Comparison of ENCODE assay signal across 5 cellular contexts in the genomic region with DNA sequence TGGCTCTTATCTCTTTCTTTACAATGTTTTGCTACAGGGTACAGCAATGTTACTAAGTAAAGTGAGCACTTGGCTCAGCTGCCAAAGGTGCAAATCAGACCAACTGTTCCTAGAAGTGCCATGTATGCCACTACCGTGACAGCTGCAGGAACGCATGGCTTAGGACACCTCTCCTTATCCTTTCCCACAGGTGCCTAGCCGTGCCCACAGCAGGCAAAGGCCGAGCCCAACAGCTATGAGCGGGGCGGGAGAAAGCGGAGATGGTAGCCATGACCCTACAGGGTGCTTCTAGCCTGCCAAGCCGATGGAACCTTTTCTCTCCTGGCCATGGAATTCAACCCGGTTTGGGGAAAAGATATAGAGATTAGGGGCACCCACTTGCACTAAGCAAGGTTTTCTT.
"Had no signal": no experiment of that assay in that cellular context is flagged by ENCODE, and none has a peak within 500 bp of the region (broad histone marks: within the 10 kb centered on the region; RNA-seq: fewer than 3 reads in every experiment).

No MANE protein-coding gene starts in this region.

- H3K4me3 ChIP-seq: GM23338, K562 had no signal

- DNase-seq: H9, HCEC 1CT, IMR-90 had no signal
